ENCODE assay signal across 24 cellular contexts in the genomic region with DNA sequence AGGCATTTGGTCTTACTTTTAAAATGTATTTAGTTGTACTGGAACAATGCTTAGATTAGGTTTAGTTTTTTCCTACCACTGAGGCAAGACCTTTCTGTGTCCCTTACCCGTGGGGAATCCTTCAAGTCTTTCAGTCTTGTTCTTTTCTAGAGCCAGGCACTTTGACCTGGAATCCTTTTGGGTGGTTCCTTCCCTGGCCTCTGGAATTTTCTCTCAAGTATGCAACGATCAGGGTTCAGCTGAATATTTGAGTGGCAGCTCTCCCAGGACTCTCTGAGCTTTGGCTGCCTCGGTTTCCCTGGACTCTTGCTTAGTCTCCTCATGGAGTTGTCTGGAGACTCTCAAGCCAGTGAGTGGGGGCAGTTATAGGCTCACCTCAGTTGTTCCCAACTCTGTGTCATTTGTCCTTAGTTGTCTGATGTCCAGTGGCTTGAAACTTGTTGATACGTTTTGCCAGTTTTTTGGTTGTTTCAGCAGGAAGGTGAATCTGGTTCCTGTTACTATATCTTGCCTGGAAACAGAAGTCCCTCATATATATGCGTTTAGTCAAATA.
A peak's percentile ranks its signal among the peaks of the same experiment; 100 is the strongest.
DNase-seq lines count a peak whose midpoint lies in the region; ATAC-seq, FAIRE-seq and TF ChIP-seq lines count a peak whose summit lies in the region.
"Had no signal": no experiment of that assay in that cellular context is flagged by ENCODE, and none has a peak within 500 bp of the region (broad histone marks: within the 10 kb centered on the region; RNA-seq: fewer than 3 reads in every experiment).

No MANE protein-coding gene starts in this region.

- H3K9me2 ChIP-seq in GM23338 (ENCODE audit: insufficient read depth) (no peaks in the 10 kb centered on the region), Karpas-422 (replicated peaks; ENCODE audit: insufficient read depth, low read length) (no peaks in the 10 kb centered on the region)

- H3K27ac Mint-ChIP-seq in GM23338 (no peak overlapping the region), astrocyte (ENCODE audit: unreplicated experiment) (peak overlapping the region; percentile 82)
- H3K27ac Mint-ChIP-seq: activated naive CD4-positive, alpha-beta T cell treated with anti-CD3 and anti-CD28 coated beads, Interleukin-2, amount 10 ng/mL, durations not matched to agents 7 days and 5 days; nephron had no signal

- H2AFZ ChIP-seq in GM23338 (no peak overlapping the region), astrocyte (ENCODE audit: low read depth, low read length) (no peak overlapping the region), Karpas-422 (ENCODE audit: low read length) (no peak overlapping the region)
- H2AFZ ChIP-seq: parathyroid adenoma had no signal

- H3K27ac ChIP-seq in GM23338 (ENCODE audit: low read depth) (0 out of 2 replicates have a peak overlapping the region, but pooled peaks have one; percentile 27), astrocyte (ENCODE audit: low read depth, low read length) (peak overlapping the region; percentile 69), right atrium auricular region (peak overlapping the region; percentile 14 to 58), Karpas-422 (ENCODE audit: low read length) (no peak overlapping the region)
- H3K27ac ChIP-seq: gastroesophageal sphincter, parathyroid adenoma, Peyer's patch, SK-N-MC, tibial artery had no signal

- DNase-seq in GM23338 (ENCODE audit: low spot score) (no peak), astrocyte (ENCODE audit: low read depth) (no peak), right atrium auricular region (ENCODE audit: low spot score) (no peak), midbrain (lab: John Stamatoyannopoulos, UW) (no peak), GOT3 (lab: John Stamatoyannopoulos, UW) (no peak), Karpas-422 (no peak)
- DNase-seq: activated CD4-positive, alpha-beta T cell treated with anti-CD3 and anti-CD28 coated beads for 48 hours; activated naive CD4-positive, alpha-beta T cell treated with anti-CD3 and anti-CD28 coated beads, Interleukin-2, amount 10 ng/mL, durations not matched to agents 7 days and 5 days; anterior cingulate cortex; Caco-2; effector memory CD4-positive, alpha-beta T cell; NCI-H1417; NCI-H2107; Peyer's patch; stimulated activated CD4-positive, alpha-beta T cell treated with anti-CD3 and anti-CD28 coated beads, Interleukin-4, amount 100 ng/mL, for 1 hour; stimulated activated naive CD4-positive, alpha-beta T cell treated with Interleukin-2 at 50 U/mL for 16 hours; T-helper 2 cell; tibial artery had no signal

- H3K36me3 ChIP-seq in GM23338 (ENCODE audit: insufficient read depth) = no peaks in the 10 kb centered on the region
- H3K36me3 ChIP-seq in astrocyte (ENCODE audit: insufficient read depth, low read length) = peaks cover 3% of the 10 kb centered on the region
- peaks cover 15% of the 10 kb centered on the region for H3K36me3 ChIP-seq in right atrium auricular region
- H3K36me3 ChIP-seq in skeletal muscle satellite cell (ENCODE audit: insufficient read depth, low read length) = peaks cover 7% of the 10 kb centered on the region
- no peaks in the 10 kb centered on the region for H3K36me3 ChIP-seq in Karpas-422 (ENCODE audit: insufficient read depth, low read length)
- H3K36me3 ChIP-seq: Peyer's patch had no signal

- H3K4me2 ChIP-seq in GM23338 = no peak overlapping the region
- H3K4me2 ChIP-seq in astrocyte (ENCODE audit: low read length) = peak overlapping the region; percentile 27
- peak overlapping the region; percentile 6 for H3K4me2 ChIP-seq in skeletal muscle satellite cell (ENCODE audit: low read length)
- H3K4me2 ChIP-seq in Karpas-422 (ENCODE audit: low read depth, low read length, poor library complexity, severe bottlenecking) = no peak overlapping the region

- FAIRE-seq in astrocyte (lab: Jason Lieb, UNC) = no peak

- ATAC-seq in GM23338 = no peak
- ATAC-seq in GM19455 (IDR thresholded peaks at IDR 0.05; ENCODE audit: unreplicated experiment) = no peak

- H3K36me3 Mint-ChIP-seq in GM23338 (ENCODE audit: low read depth) (peaks cover 6% of the 10 kb centered on the region; the same call in 2 of the 3 replicates), astrocyte (ENCODE audit: low read depth, unreplicated experiment) (peaks cover 10% of the 10 kb centered on the region)

- H3K79me2 ChIP-seq in GM23338 (replicated peaks; ENCODE audit: insufficient read depth) (peaks cover 92% of the 10 kb centered on the region), astrocyte (ENCODE audit: insufficient read depth, low read length) (peaks cover 95% of the 10 kb centered on the region), Karpas-422 (ENCODE audit: low read length) (no peaks in the 10 kb centered on the region)

- TF ChIP-seq CTCF in GM23338 (conservative IDR thresholded peaks at IDR 0.05; ENCODE audit: low read depth in 2 of 2) (no peak), astrocyte (IDR thresholded peaks at IDR 0.05; ENCODE audit: insufficient read depth, low read depth, low read length) (no peak), right atrium auricular region (IDR thresholded peaks at IDR 0.05) (no peak)

- no peaks in the 10 kb centered on the region for H3K9me3 Mint-ChIP-seq in GM23338
- no peaks in the 10 kb centered on the region for H3K9me3 Mint-ChIP-seq in astrocyte (ENCODE audit: unreplicated experiment)
- H3K9me3 Mint-ChIP-seq: activated naive CD4-positive, alpha-beta T cell treated with anti-CD3 and anti-CD28 coated beads, Interleukin-2, amount 10 ng/mL, durations not matched to agents 7 days and 5 days; nephron had no signal

- peak overlapping the region; percentile 3 for H3K9ac ChIP-seq in astrocyte (ENCODE audit: low read length)
- H3K9ac ChIP-seq in skeletal muscle satellite cell (ENCODE audit: low read depth, low read length) = no peak overlapping the region
- H3K9ac ChIP-seq in Karpas-422 (ENCODE audit: low read length) = no peak overlapping the region
- H3K9ac ChIP-seq: parathyroid adenoma had no signal

- H3K4me1 Mint-ChIP-seq in GM23338 (peaks cover 56% of the 10 kb centered on the region), astrocyte (ENCODE audit: low read depth, unreplicated experiment) (peaks cover 60% of the 10 kb centered on the region)
- H3K4me1 Mint-ChIP-seq: activated naive CD4-positive, alpha-beta T cell treated with anti-CD3 and anti-CD28 coated beads, Interleukin-2, amount 10 ng/mL, durations not matched to agents 7 days and 5 days had no signal

- no peaks in the 10 kb centered on the region for H3F3A ChIP-seq in GM23338 (replicated peaks; ENCODE audit: low read depth)

- peaks cover 39% of the 10 kb centered on the region for H4K20me1 ChIP-seq in GM23338 (replicated peaks; ENCODE audit: insufficient read depth)
- peaks cover 36% of the 10 kb centered on the region for H4K20me1 ChIP-seq in astrocyte (ENCODE audit: insufficient read depth, low read length)
- no peaks in the 10 kb centered on the region for H4K20me1 ChIP-seq in Karpas-422 (ENCODE audit: insufficient read depth, low read depth, low read length)

- H3K27me3 Mint-ChIP-seq in GM23338 (ENCODE audit: insufficient read depth, low read depth, poor library complexity) = no peaks in the 10 kb centered on the region
- H3K27me3 Mint-ChIP-seq in astrocyte (ENCODE audit: low read depth, unreplicated experiment) = no peaks in the 10 kb centered on the region
- H3K27me3 Mint-ChIP-seq: activated naive CD4-positive, alpha-beta T cell treated with anti-CD3 and anti-CD28 coated beads, Interleukin-2, amount 10 ng/mL, durations not matched to agents 7 days and 5 days had no signal

- H3K9me3 ChIP-seq in astrocyte (ENCODE audit: insufficient read depth, low read depth, low read length) (no peaks in the 10 kb centered on the region), right atrium auricular region (no peaks in the 10 kb centered on the region), skeletal muscle satellite cell (replicated peaks; ENCODE audit: low read length) (no peaks in the 10 kb centered on the region), Karpas-422 (ENCODE audit: low read length) (peaks cover 30% of the 10 kb centered on the region)
- H3K9me3 ChIP-seq: Caco-2, gastroesophageal sphincter, Peyer's patch, tibial artery had no signal

- H3K4me3 Mint-ChIP-seq in GM23338 (no peak overlapping the region), astrocyte (ENCODE audit: unreplicated experiment) (no peak overlapping the region)
- H3K4me3 Mint-ChIP-seq: activated naive CD4-positive, alpha-beta T cell treated with anti-CD3 and anti-CD28 coated beads, Interleukin-2, amount 10 ng/mL, durations not matched to agents 7 days and 5 days had no signal

- H3K4me3 ChIP-seq in GM23338 (no peak overlapping the region), astrocyte (ENCODE audit: insufficient read depth, low read depth, low read length) (no peak overlapping the region), right atrium auricular region (no peak overlapping the region), skeletal muscle satellite cell (ENCODE audit: low read length) (no peak overlapping the region), Karpas-422 (ENCODE audit: low read length) (no peak overlapping the region)
- H3K4me3 ChIP-seq: gastroesophageal sphincter, Peyer's patch, SK-N-MC, tibial artery had no signal

- H3K27me3 ChIP-seq in GM23338 (ENCODE audit: insufficient read depth) = no peaks in the 10 kb centered on the region
- no peaks in the 10 kb centered on the region for H3K27me3 ChIP-seq in astrocyte (ENCODE audit: insufficient read depth, low read length)
- no peaks in the 10 kb centered on the region for H3K27me3 ChIP-seq in right atrium auricular region
- H3K27me3 ChIP-seq in skeletal muscle satellite cell (ENCODE audit: control insufficient read depth, insufficient read depth, low read length) = no peaks in the 10 kb centered on the region
- H3K27me3 ChIP-seq in Karpas-422 (ENCODE audit: low read length) = no peaks in the 10 kb centered on the region
- H3K27me3 ChIP-seq: gastroesophageal sphincter, Peyer's patch, tibial artery had no signal

- H3K4me1 ChIP-seq in GM23338 (ENCODE audit: insufficient read depth) = peaks cover 34% of the 10 kb centered on the region
- peaks cover 54% of the 10 kb centered on the region for H3K4me1 ChIP-seq in astrocyte (ENCODE audit: insufficient read depth, low read length)
- H3K4me1 ChIP-seq in right atrium auricular region = peaks cover 0 to 96% of the 10 kb centered on the region in 2 donors
- H3K4me1 ChIP-seq in skeletal muscle satellite cell (ENCODE audit: control insufficient read depth, insufficient read depth, low read length) = peaks cover 66% of the 10 kb centered on the region
- H3K4me1 ChIP-seq in Karpas-422 (ENCODE audit: low read length) = no peaks in the 10 kb centered on the region

TF ChIP-seq in GM23338, 12 proteins besides CTCF, POLR2A, EP300 and RAD21:
- TF ChIP-seq JUNB (IDR thresholded peaks at IDR 0.05; ENCODE audit: unreplicated experiment) (no peak), EZH2 (IDR thresholded peaks at IDR 0.05; ENCODE audit: low read depth, unreplicated experiment) (no peak), ZNF114 (CRISPR knock-in tag; IDR thresholded peaks at IDR 0.05) (no peak), NANOG (IDR thresholded peaks at IDR 0.05; ENCODE audit: borderline replicate concordance) (no peak), CREB1 (CRISPR knock-in tag; IDR thresholded peaks at IDR 0.05; ENCODE audit: low read depth) (no peak)
TF ChIP-seq in GM23338: peak in this region for 0.

Comparison
In these comparisons a context has a peak if more than half of its experiments do, and no peak if none do; other contexts are left out.
1. H3K4me2 ChIP-seq: peak in astrocyte (single experiment) and skeletal muscle satellite cell (single experiment); none in GM23338 (single experiment) and Karpas-422 (single experiment).